ENCODE assay signal across 35 cellular contexts in the genomic region with DNA sequence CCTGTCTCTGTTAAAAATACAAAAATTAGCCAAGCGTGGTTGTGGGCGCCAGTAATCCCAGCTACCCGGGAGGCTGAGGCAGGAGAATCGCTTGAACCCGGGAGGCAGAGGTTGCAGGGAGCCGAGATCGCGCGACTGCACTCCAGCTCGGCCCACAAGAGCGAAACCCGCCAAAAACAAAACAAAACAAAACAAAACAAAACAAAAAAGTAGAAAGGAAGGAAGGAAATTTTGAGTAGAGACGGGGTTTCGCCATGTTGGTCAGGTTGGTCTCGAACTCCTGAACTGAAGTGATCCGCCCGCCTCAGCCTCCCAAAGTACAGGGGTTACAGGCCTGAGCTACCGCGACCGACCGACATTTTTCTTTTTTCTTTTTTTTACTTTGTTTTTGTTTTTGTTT. TPM values are rescaled to one million over a fixed set of nuclear protein-coding genes. Genes with fewer than 3 reads are reported as not detected.
DNase-seq lines count a peak whose midpoint lies in the region; ATAC-seq, FAIRE-seq and TF ChIP-seq lines count a peak whose summit lies in the region.
"Had no signal": no experiment of that assay in that cellular context is flagged by ENCODE, and none has a peak within 500 bp of the region (broad histone marks: within the 10 kb centered on the region; RNA-seq: fewer than 3 reads in every experiment).

No MANE protein-coding gene starts in this region.

- peaks cover 29% of the 10 kb centered on the region for H3K27me3 Mint-ChIP-seq in IgD-negative memory B cell

- in situ Hi-C loops in K562 (cut with MboI) = no loop called here

- no peak overlapping the region for H3K4me2 ChIP-seq in K562 (ENCODE audit: insufficient read depth, low read length)
- H3K4me2 ChIP-seq in Karpas-422 (ENCODE audit: low read depth, low read length, poor library complexity, severe bottlenecking) = no peak overlapping the region
- H3K4me2 ChIP-seq: A549; BLaER1; BLaER1 treated with 17β-estradiol and CSF1 and Interleukin-3, amounts not matched to agents 10 nM and 100 nM had no signal

- H3K27ac ChIP-seq in K562 (ENCODE audit: extremely low read depth, low read depth, low read length) (no peak overlapping the region), testis (no peak overlapping the region), Karpas-422 (ENCODE audit: low read length) (no peak overlapping the region)
- no peak overlapping the region for H3K27ac ChIP-seq in effector memory CD4-positive, alpha-beta T cell (ENCODE audit: insufficient read depth, low read length, poor library complexity, severe bottlenecking)
- H3K27ac ChIP-seq: 22Rv1; A549; BLaER1; BLaER1 treated with 17β-estradiol and CSF1 and Interleukin-3, amounts not matched to agents 10 nM and 100 nM; C4-2B had no signal

- no peaks in the 10 kb centered on the region for H3K36me3 Mint-ChIP-seq in IgD-negative memory B cell
- H3K36me3 Mint-ChIP-seq: CD14-positive monocyte; CD4-positive, alpha-beta memory T cell; CD4-positive, CD25-positive, alpha-beta regulatory T cell; CD8-positive, alpha-beta memory T cell; CD8-positive, alpha-beta T cell had no signal

- no peaks in the 10 kb centered on the region for H3K9me1 ChIP-seq in K562 (ENCODE audit: control insufficient read depth, insufficient read depth, low read length)

- H4K20me1 ChIP-seq in K562 (replicated peaks; ENCODE audit: control insufficient read depth, insufficient read depth, low read length) (no peaks in the 10 kb centered on the region), Karpas-422 (ENCODE audit: insufficient read depth, low read depth, low read length) (no peaks in the 10 kb centered on the region)
- H4K20me1 ChIP-seq: BLaER1; BLaER1 treated with 17β-estradiol and CSF1 and Interleukin-3, amounts not matched to agents 10 nM and 100 nM had no signal

- FAIRE-seq in K562 (lab: Jason Lieb, UNC) = no peak
- FAIRE-seq: A204.1, A549, D721Med had no signal

- POLR2A ChIA-PET in K562 (lab: Yijun Ruan, JAX) = interaction anchor here (0.8 to 1.0 kb wide), 2 partner anchors 15 to 676 kb away, joined by 3 read pairs; a partner anchor contains a TSS

- DNase-seq in K562 (ENCODE audit: extremely low read depth in 1 of 4, low spot score in 3 of 4) (no peak), testis (no peak), Karpas-422 (no peak)
- no peak for DNase-seq in effector memory CD4-positive, alpha-beta T cell
- DNase-seq: 8988T; ACHN; AML-193; BE2C; C1 segment of cervical spinal cord; Caco-2; Calu3; CD4-positive, alpha-beta memory T cell; CD4-positive, alpha-beta T cell; CD4-positive, CD25-positive, alpha-beta regulatory T cell; CD8-positive, alpha-beta memory T cell; CD8-positive, alpha-beta T cell; COR-L47; DMS 273 treated with DMSO at 0.1 percent for 48 hours; DMS153; DMS53; DMS79; DMS79 treated with DMSO at 0.1 percent for 48 hours; DND-41; EL had no signal

- no peak overlapping the region for H3K4me3 Mint-ChIP-seq in IgD-negative memory B cell
- H3K4me3 Mint-ChIP-seq: B cell; CD4-positive, alpha-beta memory T cell; CD4-positive, alpha-beta T cell; CD4-positive, CD25-positive, alpha-beta regulatory T cell; CD8-positive, alpha-beta memory T cell; CD8-positive, alpha-beta T cell had no signal

- peaks cover 0 to 9% of the 10 kb centered on the region in 2 experiments; a peak in 2 of 5 replicates for H3K4me1 ChIP-seq in K562 (replicated peaks in 1 of 2; ENCODE audit: control insufficient read depth in 2 of 2, insufficient read depth in 2 of 2, low read length in 2 of 2)
- no peaks in the 10 kb centered on the region for H3K4me1 ChIP-seq in testis
- H3K4me1 ChIP-seq in Karpas-422 (ENCODE audit: low read length) = no peaks in the 10 kb centered on the region
- no peaks in the 10 kb centered on the region for H3K4me1 ChIP-seq in effector memory CD4-positive, alpha-beta T cell (ENCODE audit: control insufficient read depth, insufficient read depth, low read length, poor library complexity, severe bottlenecking)
- H3K4me1 ChIP-seq: A549; BE2C; BLaER1; BLaER1 treated with 17β-estradiol and CSF1 and Interleukin-3, amounts not matched to agents 10 nM and 100 nM; Caco-2 had no signal

- H3K4me1 Mint-ChIP-seq in IgD-negative memory B cell = no peaks in the 10 kb centered on the region
- H3K4me1 Mint-ChIP-seq: B cell; CD4-positive, alpha-beta memory T cell had no signal

- peaks cover 0 to 13% (median 2%) of the 10 kb centered on the region in 3 donors for H3K9me3 Mint-ChIP-seq in IgD-negative memory B cell
- H3K9me3 Mint-ChIP-seq: CD4-positive, alpha-beta T cell had no signal

- H3K9ac ChIP-seq in K562 (ENCODE audit: insufficient read depth in 1 of 2, low read depth in 2 of 2, low read length in 2 of 2) = no peak overlapping the region
- H3K9ac ChIP-seq in Karpas-422 (ENCODE audit: low read length) = no peak overlapping the region
- H3K9ac ChIP-seq: BLaER1; BLaER1 treated with 17β-estradiol and CSF1 and Interleukin-3, amounts not matched to agents 10 nM and 100 nM had no signal

- intact Hi-C loops in K562 (cut with micrococcal nuclease) = no loop called here
- intact Hi-C loops in testis (cut with DNase I; ENCODE audit: low total_unique reads) = no loop called here

- no peak for TF ChIP-seq RAD21 in K562 (CRISPR knock-in tag; conservative IDR thresholded peaks at IDR 0.05 in 1 of 2, IDR thresholded peaks at IDR 0.05 in 1 of 2)

- no peak for ATAC-seq in K562
- ATAC-seq in HG03280 (IDR thresholded peaks at IDR 0.05; ENCODE audit: unreplicated experiment) = no peak
- ATAC-seq: A549; CD8-positive, alpha-beta T cell had no signal

- H3K27ac Mint-ChIP-seq in IgD-negative memory B cell = peak overlapping the region in 2 of 3 donors; percentile 18 to 50
- H3K27ac Mint-ChIP-seq: B cell; CD14-positive monocyte; CD4-positive, alpha-beta memory T cell; CD4-positive, alpha-beta T cell; CD4-positive, CD25-positive, alpha-beta regulatory T cell; CD8-positive, alpha-beta memory T cell; CD8-positive, alpha-beta T cell had no signal

- no peak for TF ChIP-seq POLR2A in K562 (conservative IDR thresholded peaks at IDR 0.05)
- no peak for TF ChIP-seq POLR2A in testis (IDR thresholded peaks at IDR 0.05)

- no peaks in the 10 kb centered on the region for H3K9me3 ChIP-seq in K562 (replicated peaks; ENCODE audit: control insufficient read depth, insufficient read depth, low read depth, low read length)
- H3K9me3 ChIP-seq in testis = no peaks in the 10 kb centered on the region
- H3K9me3 ChIP-seq in Karpas-422 (ENCODE audit: low read length) = no peaks in the 10 kb centered on the region
- no peaks in the 10 kb centered on the region for H3K9me3 ChIP-seq in effector memory CD4-positive, alpha-beta T cell (ENCODE audit: control insufficient read depth, low read length)
- H3K9me3 ChIP-seq: A549, BE2C, Caco-2 had no signal

- CTCF ChIA-PET in K562 (lab: Yijun Ruan, JAX; ENCODE audit: low intra/inter-chr PET ratio) = no interaction called here

- no peak overlapping the region for H2AFZ ChIP-seq in K562 (ENCODE audit: low read depth, low read length)
- H2AFZ ChIP-seq in Karpas-422 (ENCODE audit: low read length) = no peak overlapping the region

- H3K36me3 ChIP-seq in K562 (ENCODE audit: control insufficient read depth, insufficient read depth, low read length) (no peaks in the 10 kb centered on the region), testis (ENCODE audit: low read depth, missing control alignments) (no peaks in the 10 kb centered on the region), Karpas-422 (ENCODE audit: insufficient read depth, low read length) (no peaks in the 10 kb centered on the region)
- no peaks in the 10 kb centered on the region for H3K36me3 ChIP-seq in effector memory CD4-positive, alpha-beta T cell (ENCODE audit: control insufficient read depth, insufficient read depth, low read length)
- H3K36me3 ChIP-seq: BE2C, BLaER1 had no signal

- TF ChIP-seq CTCF in K562 (IDR thresholded peaks at IDR 0.05 in 2 of 3, conservative IDR thresholded peaks at IDR 0.05 in 1 of 3; ENCODE audit: insufficient read depth in 2 of 3, low read depth in 1 of 3, low read length in 3 of 3) (no peak), testis (IDR thresholded peaks at IDR 0.05) (no peak)

- no peaks in the 10 kb centered on the region for H3K9me2 ChIP-seq in Karpas-422 (replicated peaks; ENCODE audit: insufficient read depth, low read length)

- no TSS peak for BruUV-seq in K562 (replicated peaks; lab: Mats Ljungman, UMichigan)

- H3K27me3 ChIP-seq in K562 (ENCODE audit: control insufficient read depth in 2 of 2, insufficient read depth in 2 of 2, low read length in 2 of 2) (no peaks in the 10 kb centered on the region), testis (no peaks in the 10 kb centered on the region), Karpas-422 (ENCODE audit: low read length) (no peaks in the 10 kb centered on the region)
- H3K27me3 ChIP-seq in effector memory CD4-positive, alpha-beta T cell (replicated peaks; ENCODE audit: control insufficient read depth, insufficient read depth, low read length, poor library complexity, severe bottlenecking) = peaks cover 8% of the 10 kb centered on the region
- H3K27me3 ChIP-seq: BE2C; BLaER1; BLaER1 treated with 17β-estradiol and CSF1 and Interleukin-3, amounts not matched to agents 10 nM and 100 nM had no signal

- 84% methylated on average over 20 of the region's 21 CpGs for WGBS in K562 (ENCODE audit: insufficient coverage, low coverage, missing lambda C conversion rate)
- 56 to 75% methylated on average over 21 of the region's 21 CpGs for WGBS in testis, 2 donors

- no peaks in the 10 kb centered on the region for H3K79me2 ChIP-seq in K562 (ENCODE audit: control insufficient read depth, insufficient read depth, low read length)
- H3K79me2 ChIP-seq in Karpas-422 (ENCODE audit: low read length) = no peaks in the 10 kb centered on the region

- TF ChIP-seq EP300 in K562 (IDR thresholded peaks at IDR 0.05; ENCODE audit: low read length) = no peak

- H3K4me3 ChIP-seq in K562 (no peak overlapping the region), testis (peak overlapping the region; percentile 15 to 45), Karpas-422 (ENCODE audit: low read length) (no peak overlapping the region)
- H3K4me3 ChIP-seq in effector memory CD4-positive, alpha-beta T cell (ENCODE audit: insufficient read depth, low read depth, low read length, poor library complexity, severe bottlenecking) = no peak overlapping the region
- H3K4me3 ChIP-seq: A549; BLaER1; BLaER1 treated with 17β-estradiol and CSF1 and Interleukin-3, amounts not matched to agents 10 nM and 100 nM had no signal

RNA-seq across cellular contexts. Expression of gene PRSS16, which starts 30.6 kb away (rescaled TPM):
- polyA plus RNA-seq in IgD-negative memory B cell (3.2 TPM), K562 (2011; rRNA removed) (19.3 and 29.6 TPM in 2 replicates), K562 (2014; fragmentation: Illumina TruSeq; extraction: Trizol) (13.1 and 17.4 TPM in 2 replicates), K562 (2014; fragmentation: Nextera tagmentation; extraction: Ambion mirVana) (10 to 100 TPM; 12.0 to 13.5 TPM), K562 (2014; rRNA removed) (21.3 and 21.8 TPM in 2 replicates), testis (ENCODE audit: insufficient read depth, low read depth, low replicate concordance) (4.5 TPM)
- 14.9 and 15.6 TPM in 2 replicates for total RNA-seq in K562 (2011; cell fraction: chromatin; rRNA removed; ENCODE audit: low replicate concordance)
- 14.3 and 15.8 TPM in 2 replicates for total RNA-seq in K562 (2011; cell fraction: nucleolus; rRNA removed)
- 19.4 and 34.7 TPM in 2 replicates for total RNA-seq in K562 (2011; cell fraction: nucleoplasm; rRNA removed)
- total RNA-seq in K562 (2014; rRNA removed) (4.9 and 7.5 TPM in 2 replicates), K562 (2014; rRNA removed; fragmentation: Illumina TruSeq; extraction: Trizol) (2.8 and 4.5 TPM in 2 replicates), K562 (2015; rRNA removed; fragmentation: Illumina TruSeq; extraction: Trizol) (4.6 and 5.7 TPM in 2 replicates), K562 (2021) (12.1 and 12.7 TPM in 2 replicates), testis (1 to 10 TPM; 7.9 to 8.6 TPM)
- 32.3 and 43.3 TPM in 2 replicates for polyA plus RNA-seq in K562 (2011; cell fraction: cytosol; rRNA removed)
- polyA plus RNA-seq in K562 (2011; cell fraction: nucleus; rRNA removed) = 50.1 and 60.0 TPM in 2 replicates
- 15.6 and 44.4 TPM in 2 replicates for polyA plus RNA-seq in K562 (2012)
- 9.2 and 12.7 TPM in 2 replicates for polyA minus RNA-seq in K562 (2011; rRNA and poly(A)+ RNA removed)
- polyA minus RNA-seq in K562 (2011; cell fraction: cytosol; rRNA and poly(A)+ RNA removed) = 5.9 and 6.6 TPM in 2 replicates
- 9.0 and 19.1 TPM in 2 replicates for polyA minus RNA-seq in K562 (2011; cell fraction: nucleus; rRNA and poly(A)+ RNA removed)
- 0.94 TPM in 1 of 2 replicates, not detected in the other for total RNA-seq in Karpas-422 (2014; rRNA removed; shearing (Covaris generic); ENCODE audit: low replicate concordance)
- polyA plus RNA-seq: CD14-positive monocyte had no signal

Comparison
In these comparisons a context has a peak if more than half of its experiments do, and no peak if none do; other contexts are left out.
1. H3K4me3 ChIP-seq: peak in testis (2 of 2); none in K562 (single experiment), Karpas-422 (single experiment) and effector memory CD4-positive, alpha-beta T cell (single experiment).